ENCODE assay signal across 1 cellular context in the genomic region with DNA sequence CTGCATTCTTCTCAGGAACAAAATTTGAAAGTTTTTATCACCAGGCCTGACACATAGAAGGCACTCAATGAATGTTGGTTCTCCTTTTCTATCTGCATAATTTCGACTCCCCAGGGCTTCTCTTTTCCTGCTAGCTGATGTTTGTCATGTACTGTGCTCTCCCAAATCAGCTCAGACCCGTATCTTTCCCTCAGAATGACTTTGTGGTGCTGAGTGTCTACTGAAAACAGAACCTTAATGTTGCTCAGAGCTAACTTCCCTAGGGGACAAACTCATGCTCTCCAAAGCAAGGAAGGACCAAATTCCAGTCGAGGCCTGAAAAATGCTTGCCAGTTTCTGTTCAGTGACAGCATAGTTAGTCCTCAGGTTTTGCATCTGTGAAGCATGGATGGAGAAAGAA.
TF ChIP-seq lines count a peak whose summit lies in the region.

No MANE protein-coding gene starts in this region.

TF ChIP-seq in endothelial cell of umbilical vein, 7 proteins besides CTCF, POLR2A, EP300 and RAD21 (continued from another document):
- TF ChIP-seq, protein P1, sequence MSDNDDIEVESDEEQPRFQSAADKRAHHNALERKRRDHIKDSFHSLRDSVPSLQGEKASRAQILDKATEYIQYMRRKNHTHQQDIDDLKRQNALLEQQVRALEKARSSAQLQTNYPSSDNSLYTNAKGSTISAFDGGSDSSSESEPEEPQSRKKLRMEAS (IDR thresholded peaks at IDR 0.05; ENCODE audit: insufficient read depth, insufficient read length), result no peak
- no peak for TF ChIP-seq JUN (IDR thresholded peaks at IDR 0.05; ENCODE audit: borderline replicate concordance, insufficient read depth, insufficient read length, low read depth)
- TF ChIP-seq FOS (IDR thresholded peaks at IDR 0.05; ENCODE audit: borderline replicate concordance, insufficient read depth, low read length), result no peak
